In genomic region chr7:2273866-2274265, GRCh38 we compare ENCODE assay signal across 20 cellular contexts. TPM values are rescaled to one million over a fixed set of nuclear protein-coding genes. Genes with fewer than 3 reads are reported as not detected.
DNase-seq lines count a peak whose midpoint lies in the region; ATAC-seq and TF ChIP-seq lines count a peak whose summit lies in the region.
"Had no signal": no experiment of that assay in that cellular context is flagged by ENCODE, and none has a peak within 500 bp of the region (broad histone marks: within the 10 kb centered on the region; RNA-seq: fewer than 3 reads in every experiment).

No MANE protein-coding gene starts in this region.

- H3K27me3 Mint-ChIP-seq in endodermal cell (ENCODE audit: insufficient read depth): no peaks in the 10 kb centered on the region
- H3K27me3 Mint-ChIP-seq in stimulated activated naive B cell treated with anti-CD40 and anti-IgM and Interleukin-4, amounts not matched to agents 10 μg/mL and 1 μg/mL and 100 μg/mL, for 72 hours: no peaks in the 10 kb centered on the region

- no peak for ATAC-seq in stimulated activated naive B cell treated with anti-CD40 and anti-IgM and Interleukin-4, amounts not matched to agents 10 μg/mL and 1 μg/mL and 100 μg/mL, for 72 hours (replicated peaks)
- ATAC-seq: HCT116 had no signal

- peaks cover 37% of the 10 kb centered on the region for H3K36me3 Mint-ChIP-seq in endodermal cell (ENCODE audit: low read depth)
- peaks cover 51 to 70% of the 10 kb centered on the region in 2 donors for H3K36me3 Mint-ChIP-seq in stimulated activated naive B cell treated with anti-CD40 and anti-IgM and Interleukin-4, amounts not matched to agents 10 μg/mL and 1 μg/mL and 100 μg/mL, for 72 hours

- peaks cover 21% of the 10 kb centered on the region for H3K4me1 ChIP-seq in NT2/D1 (ENCODE audit: insufficient read depth, insufficient read length)
- H3K4me1 ChIP-seq in endodermal cell (ENCODE audit: control insufficient read depth, insufficient read depth, low read length): peaks cover 21% of the 10 kb centered on the region

- no peak overlapping the region for H3K4me3 Mint-ChIP-seq in endodermal cell
- no peak overlapping the region for H3K4me3 Mint-ChIP-seq in stimulated activated naive B cell treated with anti-CD40 and anti-IgM and Interleukin-4, amounts not matched to agents 10 μg/mL and 1 μg/mL and 100 μg/mL, for 72 hours
- H3K4me3 Mint-ChIP-seq: GM23338 had no signal

- H3K4me1 Mint-ChIP-seq in endodermal cell: peaks cover 24% of the 10 kb centered on the region
- H3K4me1 Mint-ChIP-seq in stimulated activated naive B cell treated with anti-CD40 and anti-IgM and Interleukin-4, amounts not matched to agents 10 μg/mL and 1 μg/mL and 100 μg/mL, for 72 hours: peaks cover 16 to 17% of the 10 kb centered on the region in 2 donors

- no peaks in the 10 kb centered on the region for H3K27me3 ChIP-seq in NT2/D1 (ENCODE audit: insufficient read depth, insufficient read length)
- H3K27me3 ChIP-seq in endodermal cell (ENCODE audit: control insufficient read depth, insufficient read depth, low read length, poor library complexity, severe bottlenecking): no peaks in the 10 kb centered on the region

- H3K9me3 Mint-ChIP-seq in endodermal cell: peaks cover 3% of the 10 kb centered on the region
- no peaks in the 10 kb centered on the region for H3K9me3 Mint-ChIP-seq in stimulated activated naive B cell treated with anti-CD40 and anti-IgM and Interleukin-4, amounts not matched to agents 10 μg/mL and 1 μg/mL and 100 μg/mL, for 72 hours

- 96 to 98% methylated on average over 18 to 20 of the region's 20 CpGs for WGBS in endodermal cell (ENCODE audit: insufficient coverage in 1 of 2, insufficient read length in 1 of 2), 2 experiments

- H3K9me3 ChIP-seq in NT2/D1 (ENCODE audit: insufficient read depth, low read length): no peaks in the 10 kb centered on the region
- H3K9me3 ChIP-seq in endodermal cell (ENCODE audit: control insufficient read depth, low read length): no peaks in the 10 kb centered on the region

- DNase-seq in D341Med (ENCODE audit: low spot score): peak; percentile 23
- no peak for DNase-seq in NT2/D1 (ENCODE audit: low read depth, low spot score)
- no peak for DNase-seq in endodermal cell
- DNase-seq in stimulated activated naive B cell treated with anti-CD40 and anti-IgM and Interleukin-4, amounts not matched to agents 10 μg/mL and 1 μg/mL and 100 μg/mL, for 72 hours: no peak
- DNase-seq in activated gamma-delta T cell (lab: John Stamatoyannopoulos, UW): no peak
- DNase-seq in activated gamma-delta T cell treated with Interleukin-2 at 50 U/mL for 16 hours: no peak
- DNase-seq in GM20000 (ENCODE audit: low spot score): no peak
- DNase-seq: 8988T, Calu3, DMS153, DND-41, IMR-90, MM.1S, NCI-H2029 treated with DMSO at 0.1 percent for 48 hours, NCI-H526 treated with DMSO at 0.1 percent for 48 hours, RPMI8226, SHP77 treated with DMSO at 0.1 percent for 48 hours had no signal

- H3K27ac Mint-ChIP-seq in endodermal cell: peak overlapping the region; percentile 44
- H3K27ac Mint-ChIP-seq in stimulated activated naive B cell treated with anti-CD40 and anti-IgM and Interleukin-4, amounts not matched to agents 10 μg/mL and 1 μg/mL and 100 μg/mL, for 72 hours: peak overlapping the region; percentile 83
- H3K27ac Mint-ChIP-seq: GM23338 had no signal

- H3K9ac ChIP-seq in NT2/D1 (ENCODE audit: insufficient read length, low read depth) (peak overlapping the region; percentile 61), endodermal cell (ENCODE audit: extremely low read depth, low read length, poor library complexity, severe bottlenecking) (no peak overlapping the region)
- H3K9ac ChIP-seq: KMS-11 had no signal

- no peak overlapping the region for H3K4me3 ChIP-seq in NT2/D1 (ENCODE audit: insufficient read length, low read depth)
- H3K4me3 ChIP-seq in endodermal cell (ENCODE audit: low read length): no peak overlapping the region
- H3K4me3 ChIP-seq: GM23338 had no signal

- TF ChIP-seq CTCF in endodermal cell (conservative IDR thresholded peaks at IDR 0.05) (no peak), GM20000 (IDR thresholded peaks at IDR 0.05; ENCODE audit: extremely low read depth, missing control alignments) (no peak)

- peaks cover 43% of the 10 kb centered on the region for H3K36me3 ChIP-seq in NT2/D1 (ENCODE audit: insufficient read depth, insufficient read length, low read length)
- peaks cover 12% of the 10 kb centered on the region for H3K36me3 ChIP-seq in endodermal cell (ENCODE audit: control insufficient read depth, insufficient read depth, low read length)

- no peak overlapping the region for H3K27ac ChIP-seq in endodermal cell (ENCODE audit: low read depth, low read length)
- H3K27ac ChIP-seq: KMS-11 had no signal

RNA-seq across cellular contexts. Expression of gene NUDT1, which starts 31.8 kb away (rescaled TPM):
- 10 to 100 TPM; 56.0 to 84.7 TPM for total RNA-seq in endodermal cell
- 64.0 TPM for polyA plus RNA-seq in endodermal cell (2013, experiment 1 of 2)
- polyA plus RNA-seq in endodermal cell (2013, experiment 2 of 2): 61.0 TPM

RNA-seq across cellular contexts. Expression of gene MRM2, which starts 31.9 kb away (rescaled TPM):
- 10 to 100 TPM; 38.9 TPM for total RNA-seq in endodermal cell
- polyA plus RNA-seq in endodermal cell (2013, experiment 1 of 2): 33.3 TPM
- 31.5 TPM for polyA plus RNA-seq in endodermal cell (2013, experiment 2 of 2)

RNA-seq across cellular contexts. Expression of gene SNX8, which starts 40.4 kb away (rescaled TPM):
- 10 to 100 TPM; 53.0 to 53.2 TPM for total RNA-seq in endodermal cell
- 21.3 TPM for polyA plus RNA-seq in endodermal cell (2013, experiment 1 of 2)
- polyA plus RNA-seq in endodermal cell (2013, experiment 2 of 2): 25.2 TPM

RNA-seq across cellular contexts. Expression of gene MAD1L1, which starts 41.1 kb away (rescaled TPM):
- 10 to 100 TPM; 59.1 to 61.4 TPM for total RNA-seq in endodermal cell
- 33.1 TPM for polyA plus RNA-seq in endodermal cell (2013, experiment 1 of 2)
- 29.4 TPM for polyA plus RNA-seq in endodermal cell (2013, experiment 2 of 2)
